8 cellular contexts compared by ENCODE assay signal in the genomic region with DNA sequence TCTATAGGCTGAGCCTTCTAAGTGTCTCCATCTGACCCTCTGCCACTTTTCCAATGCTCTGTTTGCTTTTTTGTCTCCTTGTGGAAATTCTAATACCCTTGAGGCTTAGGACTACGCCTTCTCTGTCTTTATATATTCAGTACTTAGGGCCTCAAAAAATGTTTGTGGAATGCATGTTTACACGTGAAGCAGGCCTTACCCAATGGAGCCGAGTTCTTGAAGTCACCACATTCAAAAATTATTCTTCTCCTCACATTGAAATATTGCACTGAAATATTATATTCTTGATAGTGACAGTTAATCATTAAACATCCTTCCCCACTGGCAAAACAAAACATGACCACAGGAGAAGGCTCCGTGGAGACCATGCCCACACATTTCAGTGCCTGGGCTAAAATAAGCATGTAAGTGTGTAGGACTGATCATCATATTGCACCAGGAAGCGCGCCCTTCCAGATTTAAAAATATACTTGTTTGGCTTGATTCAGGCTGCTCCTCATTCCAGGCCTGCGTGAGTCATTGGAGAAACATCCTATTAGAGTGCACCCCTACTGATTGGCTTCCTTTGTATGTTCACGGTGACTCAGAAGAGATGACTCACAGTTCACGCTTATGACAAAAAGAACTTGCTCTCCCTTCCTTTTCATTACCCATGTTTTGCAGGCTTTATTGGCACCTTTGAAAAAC.
DNase-seq lines count a peak whose midpoint lies in the region; ATAC-seq and TF ChIP-seq lines count a peak whose summit lies in the region.

No MANE protein-coding gene starts in this region.

- peaks cover 54% of the 10 kb centered on the region for H3K36me3 Mint-ChIP-seq in T-cell

- ATAC-seq in T-cell (replicated peaks in 1 of 4) = peak in 3 of 4 experiments; percentile 72 to 98 (median 74)

- no peaks in the 10 kb centered on the region for H3K36me3 ChIP-seq in HUES64 (ENCODE audit: insufficient read depth, low read length)

- peak overlapping the region; percentile 25 to 40 for H3K27ac Mint-ChIP-seq in T-cell

- H3K27me3 Mint-ChIP-seq in T-cell = no peaks in the 10 kb centered on the region

- H3K4me1 ChIP-seq in HUES64 (ENCODE audit: insufficient read depth, low read length) = peaks cover 28% of the 10 kb centered on the region; the same call in 1 of the 2 replicates

- H3K9ac ChIP-seq in HUES64 (ENCODE audit: low read depth, low read length) = peak overlapping the region; percentile 56; the same call in 1 of the 2 replicates

- H3K27ac ChIP-seq in HUES64 (ENCODE audit: low read depth, low read length) = peak overlapping the region; percentile 83

- no peaks in the 10 kb centered on the region for H3K9me3 Mint-ChIP-seq in T-cell

- CTCF ChIA-PET in T-cell (lab: Charles Lee) = no interaction called here

- WGBS in HUES64 = 49% methylated on average over 8 of the region's 9 CpGs

- no peaks in the 10 kb centered on the region for H3K27me3 ChIP-seq in HUES64 (ENCODE audit: insufficient read depth, low read length)

- H3K9me3 ChIP-seq in HUES64 (ENCODE audit: insufficient read depth, low read depth, low read length) = no peaks in the 10 kb centered on the region

- no peak for TF ChIP-seq CTCF in AG10803 (conservative IDR thresholded peaks at IDR 0.05; ENCODE audit: low read length)

- POLR2A ChIA-PET in T-cell (lab: Charles Lee) = no interaction called here

- H3K4me3 Mint-ChIP-seq in T-cell = no peak overlapping the region

- DNase-seq in AG10803 (ENCODE audit: low read depth) = peak; percentile 99
- peak in 1 of 34 experiments; percentile 18 for DNase-seq in T-cell
- peak; percentile 74 for DNase-seq in cerebellum (ENCODE audit: low spot score)
- peak; percentile 99 for DNase-seq in kidney tubule cell (ENCODE audit: low spot score)
- DNase-seq in stimulated activated CD4-positive, alpha-beta T cell treated with anti-CD3 and anti-CD28 coated beads, Interleukin-2, amount 100 ng/mL, for 4 hours (ENCODE audit: low read depth) = peak; percentile 51
- no peak for DNase-seq in OCI-M2 (lab: John Stamatoyannopoulos, UW; ENCODE audit: unreplicated experiment)
- no peak for DNase-seq in NCI-H1092 (lab: John Stamatoyannopoulos, UW)

- H3K4me1 Mint-ChIP-seq in T-cell = peaks cover 33 to 57% (median 48%) of the 10 kb centered on the region in 3 donors

- H3K4me3 ChIP-seq in AG10803 (ENCODE audit: low read length) (no peak overlapping the region), HUES64 (ENCODE audit: low read length) (0 out of 2 replicates have a peak overlapping the region, but pooled peaks have one; percentile 1)

Comparison
In these comparisons a context has a peak if more than half of its experiments do, and no peak if none do; other contexts are left out.
1. DNase-seq: peak in AG10803 (single experiment), cerebellum (single experiment), kidney tubule cell (single experiment) and stimulated activated CD4-positive, alpha-beta T cell treated with anti-CD3 and anti-CD28 coated beads, Interleukin-2, amount 100 ng/mL, for 4 hours (single experiment); none in OCI-M2 (single experiment) and NCI-H1092 (single experiment).